ENCODE assay signal across 18 cellular contexts in the genomic region with DNA sequence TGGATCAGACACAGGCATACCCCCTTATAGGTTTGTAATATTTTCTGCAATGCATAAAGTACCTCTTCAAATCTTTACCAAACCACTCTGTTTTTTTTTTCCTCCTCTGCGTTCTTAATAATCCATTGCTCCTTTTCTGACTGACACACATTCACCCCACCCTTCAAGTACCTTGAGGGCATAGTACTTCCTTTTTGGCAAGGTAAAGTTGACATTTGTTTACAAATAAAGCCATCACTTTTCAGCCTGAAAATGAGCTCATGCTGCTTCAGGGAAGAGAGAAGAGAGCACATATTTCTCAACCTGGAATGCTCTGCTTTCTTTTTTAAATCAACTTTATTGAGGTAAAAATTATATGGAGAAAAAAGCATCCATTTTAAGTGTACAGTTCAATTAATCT.
"Had no signal": no experiment of that assay in that cellular context is flagged by ENCODE, and none has a peak within 500 bp of the region (broad histone marks: within the 10 kb centered on the region; RNA-seq: fewer than 3 reads in every experiment).

No MANE protein-coding gene starts in this region.

- H3K4me1 ChIP-seq: ascending aorta, prostate gland, right lobe of liver, spleen had no signal

- H3K27me3 ChIP-seq: ascending aorta, right lobe of liver, spleen had no signal

- H3K27ac ChIP-seq: ascending aorta, coronary artery, prostate gland, right lobe of liver, spleen had no signal

- ATAC-seq: activated CD8-positive, alpha-beta T cell treated with anti-CD3 and anti-CD28 coated beads, Interleukin-2, amount 10 ng/mL, durations not matched to agents 7 days and 5 days; left lobe of liver; right lobe of liver; WTC11 had no signal

- DNase-seq: activated CD4-positive, alpha-beta T cell treated with anti-CD3 and anti-CD28 coated beads for 48 hours; activated CD8-positive, alpha-beta memory T cell treated with anti-CD3 and anti-CD28 coated beads, Interleukin-2, amount 50 U/mL, for 48 hours; activated CD8-positive, alpha-beta T cell treated with anti-CD3 and anti-CD28 coated beads, Interleukin-2, amount 10 ng/mL, durations not matched to agents 7 days and 5 days; activated naive CD8-positive, alpha-beta T cell treated with anti-CD3 and anti-CD28 coated beads, Interleukin-2, amount 10 ng/mL, durations not matched to agents 7 days and 5 days; effector CD4-positive, alpha-beta T cell; hippocampal formation; nephron progenitor cell; right lobe of liver; spleen; stimulated activated CD4-positive, alpha-beta T cell treated with anti-CD3 and anti-CD28 coated beads, Interleukin-1b, Interleukin-23, amount 100 ng/mL, for 48 hours; stimulated activated naive CD4-positive, alpha-beta T cell; substantia nigra; trophoblast cell had no signal

- H3K36me3 ChIP-seq: ascending aorta, prostate gland, right lobe of liver, spleen had no signal

- H3K4me3 ChIP-seq: ascending aorta, coronary artery, prostate gland, right lobe of liver, spleen had no signal
